In genomic region chr5:107389130-107389553, GRCh38 we compare ENCODE assay signal across 9 cellular contexts.
A peak's percentile ranks its signal among the peaks of the same experiment; 100 is the strongest.
DNase-seq lines count a peak whose midpoint lies in the region; ATAC-seq, FAIRE-seq and TF ChIP-seq lines count a peak whose summit lies in the region.
"Had no signal": no experiment of that assay in that cellular context is flagged by ENCODE, and none has a peak within 500 bp of the region (broad histone marks: within the 10 kb centered on the region; RNA-seq: fewer than 3 reads in every experiment).

No MANE protein-coding gene starts in this region.

- H3K4me1 ChIP-seq in CD8-positive, alpha-beta T cell (ENCODE audit: insufficient read depth, low read length): peaks cover 14% of the 10 kb centered on the region
- peaks cover 0 to 4% of the 10 kb centered on the region in 2 donors for H3K4me1 ChIP-seq in breast epithelium

- in situ Hi-C loops in G401 (cut with HindIII; ENCODE audit: low sequenced_read_pairs): no loop called here

- DNase-seq in CD8-positive, alpha-beta T cell: peak in 2 of 7 experiments; percentile 17 to 26
- DNase-seq in NCI-H748 treated with DMSO at 0.1 percent for 48 hours (lab: John Stamatoyannopoulos, UW) (peak; percentile 11), breast epithelium (ENCODE audit: low spot score in 2 of 2) (no peak), natural killer cell (peak; percentile 31), G401 (ENCODE audit: low spot score) (no peak), D721Med (ENCODE audit: insufficient read length, low spot score) (no peak)

- no peaks in the 10 kb centered on the region for H3K36me3 ChIP-seq in CD8-positive, alpha-beta T cell (ENCODE audit: insufficient read depth, low read length)
- H3K36me3 ChIP-seq in breast epithelium: no peaks in the 10 kb centered on the region

- POLR2A ChIA-PET in CD8-positive, alpha-beta T cell (lab: Charles Lee): no interaction called here

- ATAC-seq in CD8-positive, alpha-beta T cell: peak; percentile 49
- ATAC-seq in GM18867 (IDR thresholded peaks at IDR 0.05; ENCODE audit: unreplicated experiment) (peak; percentile 84), HG03060 (IDR thresholded peaks at IDR 0.05; ENCODE audit: low read depth, unreplicated experiment) (peak; percentile 81), natural killer cell (peak; percentile 77 to 88 (median 85))

- no peaks in the 10 kb centered on the region for H3K9me3 ChIP-seq in CD8-positive, alpha-beta T cell (ENCODE audit: low read length)
- no peaks in the 10 kb centered on the region for H3K9me3 ChIP-seq in breast epithelium

- H3K27ac ChIP-seq in CD8-positive, alpha-beta T cell (ENCODE audit: low read depth, low read length): no peak overlapping the region
- peak overlapping the region; percentile 73 to 78 for H3K27ac ChIP-seq in breast epithelium

- H3K9me3 Mint-ChIP-seq in CD8-positive, alpha-beta T cell: no peaks in the 10 kb centered on the region
- H3K9me3 Mint-ChIP-seq in natural killer cell: no peaks in the 10 kb centered on the region

- intact Hi-C loops in CD8-positive, alpha-beta T cell (cut with DNase I, micrococcal nuclease): loop anchor here in 1 of 2 experiments (10.0 kb wide), 1 partner anchor 186 kb away; no protein-coding TSS in a partner anchor
- intact Hi-C loops in breast epithelium (cut with DNase I; ENCODE audit: low total_unique reads): no loop called here
- intact Hi-C loops in natural killer cell (cut with micrococcal nuclease): loop anchor here (1.0 to 5.0 kb wide), 6 partner anchors 24 to 283 kb away; partner anchors contain the start of gene EFNA5

- peaks cover 27% of the 10 kb centered on the region for H3K4me1 Mint-ChIP-seq in CD8-positive, alpha-beta T cell (ENCODE audit: low read depth)
- peaks cover 34 to 39% of the 10 kb centered on the region in 2 donors for H3K4me1 Mint-ChIP-seq in natural killer cell

- H3K27me3 ChIP-seq in CD8-positive, alpha-beta T cell (ENCODE audit: insufficient read depth, low read length): no peaks in the 10 kb centered on the region
- H3K27me3 ChIP-seq in breast epithelium: no peaks in the 10 kb centered on the region

- H3K36me3 Mint-ChIP-seq in CD8-positive, alpha-beta T cell: no peaks in the 10 kb centered on the region
- no peaks in the 10 kb centered on the region for H3K36me3 Mint-ChIP-seq in natural killer cell

- no peaks in the 10 kb centered on the region for H3K27me3 Mint-ChIP-seq in CD8-positive, alpha-beta T cell (ENCODE audit: low read depth)
- no peaks in the 10 kb centered on the region for H3K27me3 Mint-ChIP-seq in natural killer cell (ENCODE audit: low read depth in 2 of 2)

- TF ChIP-seq CTCF in CD8-positive, alpha-beta T cell (IDR thresholded peaks at IDR 0.05): no peak
- TF ChIP-seq CTCF in breast epithelium (IDR thresholded peaks at IDR 0.05) (no peak), natural killer cell (IDR thresholded peaks at IDR 0.05) (no peak), D721Med (IDR thresholded peaks at IDR 0.05; ENCODE audit: insufficient read depth, missing control alignments) (no peak)

- CTCF ChIA-PET in CD8-positive, alpha-beta T cell (lab: Charles Lee): no interaction called here

- TF ChIP-seq POLR2A in breast epithelium (IDR thresholded peaks at IDR 0.05): no peak

- H3K4me3 ChIP-seq in CD8-positive, alpha-beta T cell (ENCODE audit: low read depth, low read length): no peak overlapping the region
- H3K4me3 ChIP-seq in breast epithelium: no peak overlapping the region

- no peak overlapping the region for H3K27ac Mint-ChIP-seq in CD8-positive, alpha-beta T cell
- H3K27ac Mint-ChIP-seq in natural killer cell: peak overlapping the region; percentile 89 to 91

- H3K4me3 Mint-ChIP-seq in CD8-positive, alpha-beta T cell: no peak overlapping the region
- H3K4me3 Mint-ChIP-seq in natural killer cell: peak overlapping the region; percentile 85

- no peak for FAIRE-seq in D721Med (lab: Jason Lieb, UNC)
- FAIRE-seq: TTC549 had no signal

Comparison
In these comparisons a context has a peak if more than half of its experiments do, and no peak if none do; other contexts are left out.
1. DNase-seq: peak in NCI-H748 treated with DMSO at 0.1 percent for 48 hours (single experiment) and natural killer cell (single experiment); none in breast epithelium (0 of 2), G401 (single experiment) and D721Med (single experiment).
2. Peak in every context shown above with its lines, with median percentiles within 50 percentile points of each other: ATAC-seq.